In genomic region chr4:182873726-182874125, GRCh38 we compare ENCODE assay signal across 23 cellular contexts.
"Had no signal": no experiment of that assay in that cellular context is flagged by ENCODE, and none has a peak within 500 bp of the region (broad histone marks: within the 10 kb centered on the region; RNA-seq: fewer than 3 reads in every experiment).

No MANE protein-coding gene starts in this region.

- H3K4me1 ChIP-seq: stomach, transverse colon had no signal

- ATAC-seq: left cardiac atrium; left ventricle myocardium superior; right cardiac atrium; stimulated activated memory B cell treated with anti-CD40 and anti-IgM and Interleukin-4, amounts not matched to agents 10 μg/mL and 1 μg/mL and 100 μg/mL, for 72 hours had no signal

- H3K4me3 Mint-ChIP-seq: stimulated activated memory B cell treated with anti-CD40 and anti-IgM and Interleukin-4, amounts not matched to agents 10 μg/mL and 1 μg/mL and 100 μg/mL, for 72 hours had no signal

- H3K36me3 ChIP-seq: ovary, transverse colon had no signal

- DNase-seq: cortex of kidney; dorsolateral prefrontal cortex; effector CD8-positive, alpha-beta T cell; foreskin melanocyte; head of caudate nucleus; kidney; left cardiac atrium; left ventricle myocardium superior; mesenchymal stem cell; nucleus accumbens; ovary; right cardiac atrium; stimulated activated CD4-positive, alpha-beta T cell treated with anti-CD3 and anti-CD28 coated beads, Interleukin-15, amount 100 ng/mL, for 24 hours; stimulated activated CD4-positive, alpha-beta T cell treated with anti-CD3 and anti-CD28 coated beads, Interleukin-1b, Interleukin-23, amount 100 ng/mL, for 48 hours; stimulated activated CD4-positive, alpha-beta T cell treated with anti-CD3 and anti-CD28 coated beads, Interleukin-4, amount 100 ng/mL, for 24 hours; stomach; substantia nigra; transverse colon had no signal

- H3K4me2 ChIP-seq: hepatocyte had no signal

- H3K27ac Mint-ChIP-seq: progenitor cell of endocrine pancreas; stimulated activated memory B cell treated with anti-CD40 and anti-IgM and Interleukin-4, amounts not matched to agents 10 μg/mL and 1 μg/mL and 100 μg/mL, for 72 hours had no signal

- H3K27ac ChIP-seq: dorsolateral prefrontal cortex, hepatocyte, ovary, stomach, thoracic aorta, transverse colon had no signal

- H3K9me3 ChIP-seq: ovary, stomach, thoracic aorta, transverse colon had no signal

- H3K27me3 ChIP-seq: hepatocyte, ovary, stomach, transverse colon had no signal

- H3K79me2 ChIP-seq: hepatocyte had no signal

- FAIRE-seq: kidney had no signal

- H3K4me3 ChIP-seq: dorsolateral prefrontal cortex, hepatocyte, lung, ovary, stomach, thoracic aorta, transverse colon had no signal
